1 cellular context compared by ENCODE assay signal in the genomic region with DNA sequence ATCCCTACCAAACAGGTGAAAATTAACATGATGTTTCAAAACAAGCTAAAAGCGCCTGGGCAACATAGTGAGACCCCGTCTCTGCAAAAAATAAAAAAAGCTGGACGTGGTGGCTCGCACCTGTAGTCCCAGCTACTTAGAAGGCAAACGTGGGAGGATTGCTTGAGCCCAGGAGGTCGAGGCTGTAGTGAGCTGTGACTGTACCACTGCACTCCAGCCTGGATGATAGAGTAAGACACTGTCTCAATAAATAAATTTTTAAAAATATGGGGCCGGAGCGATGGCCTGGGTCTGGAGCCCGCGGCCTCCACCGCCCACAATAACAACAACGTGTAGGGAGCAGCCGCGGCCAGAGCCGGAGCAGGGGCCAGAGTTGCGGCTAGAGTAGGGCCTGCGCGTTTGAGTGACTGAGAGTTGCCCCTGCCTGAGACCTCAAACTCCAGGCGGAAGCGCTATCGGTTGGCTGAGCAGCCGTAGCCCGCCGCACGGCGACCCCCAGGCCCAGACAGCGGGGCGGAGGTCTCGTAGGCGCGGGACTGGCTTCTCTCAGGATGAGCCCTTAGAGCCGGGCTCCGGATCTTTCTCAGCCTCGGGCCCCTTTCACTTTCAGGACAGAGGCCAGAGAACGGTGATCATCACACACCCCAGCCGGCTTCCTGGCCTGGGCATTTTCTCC.
TF ChIP-seq lines count a peak whose summit lies in the region.

No MANE protein-coding gene starts in this region.

TF ChIP-seq in IMR-90, 13 proteins besides CTCF, POLR2A, EP300 and RAD21 (continued from another document):
- TF ChIP-seq, protein P1, sequence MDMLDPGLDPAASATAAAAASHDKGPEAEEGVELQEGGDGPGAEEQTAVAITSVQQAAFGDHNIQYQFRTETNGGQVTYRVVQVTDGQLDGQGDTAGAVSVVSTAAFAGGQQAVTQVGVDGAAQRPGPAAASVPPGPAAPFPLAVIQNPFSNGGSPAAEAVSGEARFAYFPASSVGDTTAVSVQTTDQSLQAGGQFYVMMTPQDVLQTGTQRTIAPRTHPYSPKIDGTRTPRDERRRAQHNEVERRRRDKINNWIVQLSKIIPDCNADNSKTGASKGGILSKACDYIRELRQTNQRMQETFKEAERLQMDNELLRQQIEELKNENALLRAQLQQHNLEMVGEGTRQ (IDR thresholded peaks at IDR 0.05; ENCODE audit: low read depth, low read length): no peak
- TF ChIP-seq RCOR1 (IDR thresholded peaks at IDR 0.05; ENCODE audit: insufficient replicate concordance, low read length) (no peak), CEBPB (IDR thresholded peaks at IDR 0.05; ENCODE audit: low read depth, low read length) (no peak), NFE2L2 (IDR thresholded peaks at IDR 0.05; ENCODE audit: low read depth, low read length) (no peak)
